19 cellular contexts compared by ENCODE assay signal in genomic region chr11:70854891-70855556, GRCh38.
A peak's percentile ranks its signal among the peaks of the same experiment; 100 is the strongest.
DNase-seq lines count a peak whose midpoint lies in the region; ATAC-seq, FAIRE-seq and TF ChIP-seq lines count a peak whose summit lies in the region.
"Had no signal": no experiment of that assay in that cellular context is flagged by ENCODE, and none has a peak within 500 bp of the region (broad histone marks: within the 10 kb centered on the region; RNA-seq: fewer than 3 reads in every experiment).

No MANE protein-coding gene starts in this region.

- ATAC-seq in heart left ventricle = no peak
- ATAC-seq: lower lobe of right lung, PC-3 had no signal

- intact Hi-C loops in heart left ventricle (cut with DNase I) (no loop called here), spleen (cut with DNase I; ENCODE audit: low total_unique reads) (no loop called here)

- no peak for TF ChIP-seq CTCF in bronchial epithelial cell (IDR thresholded peaks at IDR 0.05; ENCODE audit: insufficient read depth, low read length, severe bottlenecking)
- TF ChIP-seq CTCF in heart left ventricle (IDR thresholded peaks at IDR 0.05) = no peak
- no peak for TF ChIP-seq CTCF in spleen (IDR thresholded peaks at IDR 0.05 in 8 of 11, conservative IDR thresholded peaks at IDR 0.05 in 3 of 11)

- H3K27ac ChIP-seq in heart left ventricle (no peak overlapping the region), spleen (no peak overlapping the region)
- H3K27ac ChIP-seq: lower lobe of right lung, ovary, suprapubic skin had no signal

- H3K4me1 ChIP-seq in heart left ventricle (no peaks in the 10 kb centered on the region), spleen (no peaks in the 10 kb centered on the region)
- H3K4me1 ChIP-seq: lower lobe of right lung, suprapubic skin had no signal

- peak; percentile 99 for DNase-seq in DMS79 treated with DMSO at 0.1 percent for 48 hours (lab: John Stamatoyannopoulos, UW)
- DNase-seq in NCI-H187 (lab: John Stamatoyannopoulos, UW) = peak; percentile 51 to 69
- peak; percentile 98 for DNase-seq in NCI-H69 (lab: John Stamatoyannopoulos, UW)
- DNase-seq in bronchial epithelial cell (ENCODE audit: low read depth) = no peak
- no peak for DNase-seq in heart left ventricle
- no peak for DNase-seq in epidermal melanocyte (ENCODE audit: insufficient read length, low spot score)
- DNase-seq in middle frontal gyrus (ENCODE audit: extremely low spot score, low spot score) = no peak
- DNase-seq in spleen = no peak
- DNase-seq: activated T-cell treated with anti-CD3 and anti-CD28 coated beads, Interleukin-2, amount 50 U/mL, for 1 hour; CD4-positive, alpha-beta memory T cell; dermis blood vessel endothelial cell; lower lobe of right lung; NCI-H446 treated with DMSO at 0.1 percent for 48 hours; ovary; PC-3; stimulated activated CD4-positive, alpha-beta T cell treated with anti-CD3 and anti-CD28 coated beads, Interleukin-4, amount 100 ng/mL, for 4 hours; stimulated activated CD8-positive, alpha-beta memory T cell treated with anti-CD3 and anti-CD28 coated beads, Interleukin-4, amount 100 ng/mL, for 48 hours had no signal

- H3K27me3 ChIP-seq in bronchial epithelial cell (ENCODE audit: control insufficient read depth, insufficient read depth, low read length) (no peaks in the 10 kb centered on the region), heart left ventricle (peaks cover 0 to 18% (median 0%) of the 10 kb centered on the region in 9 donors), spleen (replicated peaks in 1 of 7) (peaks cover 0 to 31% (median 0%) of the 10 kb centered on the region in 7 donors)
- H3K27me3 ChIP-seq: ovary had no signal

- WGBS in heart left ventricle, 4 donors = 35 to 39% (median 37%) methylated on average over 7 of the region's 7 CpGs
- 53 to 68% (median 60%) methylated on average over 7 of the region's 7 CpGs for WGBS in spleen, 5 donors

- TF ChIP-seq POLR2A in heart left ventricle (IDR thresholded peaks at IDR 0.05) (no peak), spleen (IDR thresholded peaks at IDR 0.05) (no peak)

- H3K9me3 ChIP-seq in heart left ventricle (peaks cover 0 to 3% (median 0%) of the 10 kb centered on the region in 12 donors), spleen (peaks cover 0 to 7% (median 0%) of the 10 kb centered on the region in 8 donors)
- H3K9me3 ChIP-seq: lower lobe of right lung, ovary, suprapubic skin had no signal

- H3K4me3 ChIP-seq in bronchial epithelial cell (ENCODE audit: low read depth, low read length) (no peak overlapping the region), heart left ventricle (no peak overlapping the region), spleen (no peak overlapping the region)
- H3K4me3 ChIP-seq: lower lobe of right lung, ovary, suprapubic skin had no signal

- H3K36me3 ChIP-seq in bronchial epithelial cell (ENCODE audit: control insufficient read depth, insufficient read depth, low read length) = no peaks in the 10 kb centered on the region
- H3K36me3 ChIP-seq in heart left ventricle = no peaks in the 10 kb centered on the region
- no peaks in the 10 kb centered on the region for H3K36me3 ChIP-seq in spleen
- H3K36me3 ChIP-seq: lower lobe of right lung, ovary, suprapubic skin had no signal

- FAIRE-seq in bronchial epithelial cell (lab: Jason Lieb, UNC) = peak; percentile 85
- FAIRE-seq: TTC549 had no signal

Comparison
In these comparisons a context has a peak if more than half of its experiments do, and no peak if none do; other contexts are left out.
1. DNase-seq: peak in DMS79 treated with DMSO at 0.1 percent for 48 hours (single experiment), NCI-H187 (2 of 2) and NCI-H69 (single experiment); none in bronchial epithelial cell (single experiment), heart left ventricle (0 of 5), epidermal melanocyte (single experiment), middle frontal gyrus (single experiment) and spleen (single experiment).